23 cellular contexts compared by ENCODE assay signal in the genomic region with DNA sequence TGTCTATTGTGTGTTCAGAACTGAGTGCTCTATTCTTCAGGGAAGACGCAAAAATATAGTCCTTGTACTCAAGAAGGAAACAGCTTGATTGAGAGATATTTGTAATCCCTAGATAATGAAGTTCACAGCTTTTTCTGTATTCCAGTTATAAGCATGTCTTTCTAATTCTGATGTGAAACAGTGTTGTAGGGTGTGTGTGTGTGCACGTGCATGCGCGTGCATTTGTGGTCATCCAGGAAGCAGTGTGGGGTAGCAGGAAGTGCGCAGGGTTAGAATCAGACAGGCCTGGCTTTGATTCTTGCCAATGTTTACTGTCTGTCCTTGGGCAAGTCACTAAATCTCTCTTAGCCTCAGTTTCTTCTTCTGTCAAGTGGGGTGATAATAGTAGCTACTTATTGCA.
A peak's percentile ranks its signal among the peaks of the same experiment; 100 is the strongest.
DNase-seq lines count a peak whose midpoint lies in the region; ATAC-seq and TF ChIP-seq lines count a peak whose summit lies in the region.
"Had no signal": no experiment of that assay in that cellular context is flagged by ENCODE, and none has a peak within 500 bp of the region (broad histone marks: within the 10 kb centered on the region; RNA-seq: fewer than 3 reads in every experiment).

No MANE protein-coding gene starts in this region.

- DNase-seq in stimulated activated naive CD8-positive, alpha-beta T cell treated with anti-CD3 and anti-CD28 coated beads, Interleukin-15, amount 100 ng/mL, for 72 hours, result no peak
- no peak for DNase-seq in stimulated activated naive CD8-positive, alpha-beta T cell treated with anti-CD3 and anti-CD28 coated beads, Interleukin-15, Interleukin-2, amounts not matched to agents 100 U/mL and 50 U/mL, for 24 hours
- DNase-seq in right lobe of liver (no peak), 8988T (no peak), ureter (ENCODE audit: low spot score) (no peak), breast epithelium (ENCODE audit: low spot score in 2 of 2) (no peak)
- DNase-seq: C1 segment of cervical spinal cord; Caco-2; CD4-positive, alpha-beta memory T cell; EL; GDM1; H9; KG1; MM.1S; NCI-H2029; NCI-H446; NCI-H526; NCI-H82; NK-92 treated with Interleukin-12 subunit alpha and Interleukin-12 subunit beta, amount 100 ng/mL, for 24 hours; PC-3 had no signal

- no peaks in the 10 kb centered on the region for H3K27me3 Mint-ChIP-seq in stimulated activated naive CD8-positive, alpha-beta T cell treated with anti-CD3 and anti-CD28 coated beads, Interleukin-15, amount 100 ng/mL, for 72 hours
- no peaks in the 10 kb centered on the region for H3K27me3 Mint-ChIP-seq in brain

- TF ChIP-seq CTCF in brain (conservative IDR thresholded peaks at IDR 0.05), result no peak
- TF ChIP-seq CTCF in right lobe of liver (IDR thresholded peaks at IDR 0.05), result no peak
- no peak for TF ChIP-seq CTCF in breast epithelium (IDR thresholded peaks at IDR 0.05)

- H3K4me3 ChIP-seq in right lobe of liver (no peak overlapping the region), breast epithelium (no peak overlapping the region)
- H3K4me3 ChIP-seq: GM12878, GM23338 had no signal

- H3K4me3 Mint-ChIP-seq in stimulated activated naive CD8-positive, alpha-beta T cell treated with anti-CD3 and anti-CD28 coated beads, Interleukin-15, amount 100 ng/mL, for 72 hours, result no peak overlapping the region
- no peak overlapping the region for H3K4me3 Mint-ChIP-seq in brain
- H3K4me3 Mint-ChIP-seq: CD4-positive, alpha-beta memory T cell; GM23338; H9 had no signal

- TF ChIP-seq POLR2A in right lobe of liver (IDR thresholded peaks at IDR 0.05) (no peak), breast epithelium (IDR thresholded peaks at IDR 0.05) (no peak)

- ATAC-seq in stimulated activated naive CD8-positive, alpha-beta T cell treated with anti-CD3 and anti-CD28 coated beads, Interleukin-15, amount 100 ng/mL, for 72 hours, result peak; percentile 60
- ATAC-seq in stimulated activated naive CD8-positive, alpha-beta T cell treated with anti-CD3 and anti-CD28 coated beads, Interleukin-15, Interleukin-2, amounts not matched to agents 100 U/mL and 50 U/mL, for 24 hours, result no peak
- peak in 3 of 4 donors; percentile 51 to 58 (median 56) for ATAC-seq in right lobe of liver
- ATAC-seq: GM12878, GM23338, PC-3 had no signal

- no peak overlapping the region for H3K27ac Mint-ChIP-seq in stimulated activated naive CD8-positive, alpha-beta T cell treated with anti-CD3 and anti-CD28 coated beads, Interleukin-15, amount 100 ng/mL, for 72 hours
- H3K27ac Mint-ChIP-seq in brain, result peak overlapping the region in 3 of 5 experiments; percentile 14 to 82 (median 56)
- H3K27ac Mint-ChIP-seq: H9 had no signal

- 70% methylated on average over 5 of the region's 5 CpGs for WGBS in right lobe of liver (ENCODE audit: insufficient coverage, low coverage, low lambda C conversion rate, missing lambda C conversion rate)

- H3K9me3 Mint-ChIP-seq in stimulated activated naive CD8-positive, alpha-beta T cell treated with anti-CD3 and anti-CD28 coated beads, Interleukin-15, amount 100 ng/mL, for 72 hours, result no peaks in the 10 kb centered on the region
- H3K9me3 Mint-ChIP-seq in brain, result peaks cover 0 to 13% (median 0%) of the 10 kb centered on the region in 5 experiments
- H3K9me3 Mint-ChIP-seq: CD4-positive, alpha-beta memory T cell; GM23338; H9 had no signal

- H3K36me3 ChIP-seq in right lobe of liver (no peaks in the 10 kb centered on the region), breast epithelium (no peaks in the 10 kb centered on the region)

- intact Hi-C loops in right lobe of liver (cut with DNase I), result no loop called here
- intact Hi-C loops in breast epithelium (cut with DNase I; ENCODE audit: low total_unique reads), result no loop called here

- no peak overlapping the region for H3K27ac ChIP-seq in right lobe of liver
- no peak overlapping the region for H3K27ac ChIP-seq in breast epithelium

- no peaks in the 10 kb centered on the region for H3K9me3 ChIP-seq in right lobe of liver
- no peaks in the 10 kb centered on the region for H3K9me3 ChIP-seq in breast epithelium
- H3K9me3 ChIP-seq: Caco-2 had no signal

- H3K4me1 Mint-ChIP-seq in stimulated activated naive CD8-positive, alpha-beta T cell treated with anti-CD3 and anti-CD28 coated beads, Interleukin-15, amount 100 ng/mL, for 72 hours, result peaks cover 18% of the 10 kb centered on the region
- peaks cover 44% of the 10 kb centered on the region for H3K4me1 Mint-ChIP-seq in brain

- H3K27me3 ChIP-seq in right lobe of liver (no peaks in the 10 kb centered on the region), breast epithelium (no peaks in the 10 kb centered on the region)

- H3K36me3 Mint-ChIP-seq in brain, result no peaks in the 10 kb centered on the region

- H3K4me1 ChIP-seq in right lobe of liver, result peaks cover 0 to 2% (median 0%) of the 10 kb centered on the region in 4 donors
- no peaks in the 10 kb centered on the region for H3K4me1 ChIP-seq in breast epithelium

Comparison
In these comparisons a context has a peak if more than half of its experiments do, and no peak if none do; other contexts are left out.
1. H3K27ac Mint-ChIP-seq: peak in brain (3 of 5); none in stimulated activated naive CD8-positive, alpha-beta T cell treated with anti-CD3 and anti-CD28 coated beads, Interleukin-15, amount 100 ng/mL, for 72 hours (0 of 2).